ENCODE assay signal across 26 cellular contexts in genomic region chr11:68363771-68364170, GRCh38. TPM values are rescaled to one million over a fixed set of nuclear protein-coding genes. Genes with fewer than 3 reads are reported as not detected.
DNase-seq lines count a peak whose midpoint lies in the region; ATAC-seq, FAIRE-seq and TF ChIP-seq lines count a peak whose summit lies in the region.
"Had no signal": no experiment of that assay in that cellular context is flagged by ENCODE, and none has a peak within 500 bp of the region (broad histone marks: within the 10 kb centered on the region; RNA-seq: fewer than 3 reads in every experiment).

No MANE protein-coding gene starts in this region.

- no peak for ATAC-seq in HepG2
- no peak for ATAC-seq in right lobe of liver
- ATAC-seq in stimulated activated memory B cell treated with anti-CD40 and anti-IgM and Interleukin-4, amounts not matched to agents 10 μg/mL and 1 μg/mL and 100 μg/mL, for 72 hours: peak; percentile 50
- ATAC-seq: A549, GM12878 had no signal

- no TSS peak for BruUV-seq in HepG2 (replicated peaks; lab: Mats Ljungman, UMichigan)

- TF ChIP-seq POLR2A in HepG2 (IDR thresholded peaks at IDR 0.05; ENCODE audit: insufficient read depth in 1 of 2, low read depth in 2 of 2, low read length in 2 of 2) (no peak), right lobe of liver (IDR thresholded peaks at IDR 0.05) (no peak), adrenal gland (IDR thresholded peaks at IDR 0.05) (no peak)

- H3K9me3 Mint-ChIP-seq in glutamatergic neuron (ENCODE audit: unreplicated experiment): peaks cover 1% of the 10 kb centered on the region
- H3K9me3 Mint-ChIP-seq in stimulated activated memory B cell treated with anti-CD40 and anti-IgM and Interleukin-4, amounts not matched to agents 10 μg/mL and 1 μg/mL and 100 μg/mL, for 72 hours: no peaks in the 10 kb centered on the region
- H3K9me3 Mint-ChIP-seq: CD4-positive, alpha-beta T cell; CD8-positive, alpha-beta memory T cell had no signal

- H3K36me3 ChIP-seq in HepG2 (replicated peaks in 1 of 2; ENCODE audit: control insufficient read depth in 1 of 2, insufficient read depth in 2 of 2, low read length in 2 of 2) (peaks cover 42 to 67% of the 10 kb centered on the region in 2 experiments), right lobe of liver (peaks cover 0 to 20% (median 5%) of the 10 kb centered on the region in 4 donors), osteoblast (ENCODE audit: insufficient read depth, low read length) (peaks cover under 1% of the 10 kb centered on the region), adrenal gland (replicated peaks in 1 of 2) (peaks cover 0 to 26% of the 10 kb centered on the region in 2 donors)

- POLR2A ChIA-PET in HepG2 (lab: Yijun Ruan, JAX): no interaction called here

- no peak overlapping the region for H3K27ac Mint-ChIP-seq in glutamatergic neuron (ENCODE audit: unreplicated experiment)
- H3K27ac Mint-ChIP-seq in stimulated activated memory B cell treated with anti-CD40 and anti-IgM and Interleukin-4, amounts not matched to agents 10 μg/mL and 1 μg/mL and 100 μg/mL, for 72 hours: peak overlapping the region; percentile 98
- H3K27ac Mint-ChIP-seq: CD4-positive, alpha-beta T cell; CD8-positive, alpha-beta memory T cell had no signal

- no peak for FAIRE-seq in HepG2 (lab: Jason Lieb, UNC)
- FAIRE-seq: A549, GM12878, GM12892, GM18507 had no signal

- no peak overlapping the region for H3K27ac ChIP-seq in HepG2 (ENCODE audit: extremely low read length, insufficient read depth, low read length)
- H3K27ac ChIP-seq in right lobe of liver: no peak overlapping the region
- H3K27ac ChIP-seq in osteoblast (ENCODE audit: low read depth, low read length): no peak overlapping the region
- no peak overlapping the region for H3K27ac ChIP-seq in adrenal gland
- H3K27ac ChIP-seq: 22Rv1; A549; BLaER1 treated with 17β-estradiol and CSF1 and Interleukin-3, amounts not matched to agents 10 nM and 100 nM; C4-2B had no signal

- in situ Hi-C loops in HepG2 (cut with HindIII; ENCODE audit: extremely low pct_ligation_motif_present, low pct_unique_long_range_greater_than_20kb): no loop called here

- H3K4me3 Mint-ChIP-seq in glutamatergic neuron (ENCODE audit: unreplicated experiment): no peak overlapping the region
- H3K4me3 Mint-ChIP-seq in stimulated activated memory B cell treated with anti-CD40 and anti-IgM and Interleukin-4, amounts not matched to agents 10 μg/mL and 1 μg/mL and 100 μg/mL, for 72 hours: no peak overlapping the region
- H3K4me3 Mint-ChIP-seq: B cell; CD4-positive, alpha-beta T cell; CD8-positive, alpha-beta memory T cell had no signal

- DNase-seq in HepG2 (ENCODE audit: low spot score) (no peak), right lobe of liver (no peak), glutamatergic neuron (peak; percentile 24), osteoblast (ENCODE audit: insufficient read length, low spot score, missing footprints) (peak; percentile 63), adrenal gland (no peak), cerebellum (ENCODE audit: low spot score) (no peak)
- DNase-seq: AML-193; CD4-positive, alpha-beta T cell; CD8-positive, alpha-beta memory T cell; COR-L47; DMS 273 treated with DMSO at 0.1 percent for 48 hours; DMS153; DMS53; DMS79; DND-41; EL; GDM1 had no signal

- H3K4me1 Mint-ChIP-seq in glutamatergic neuron (ENCODE audit: low read depth, unreplicated experiment): peaks cover 2% of the 10 kb centered on the region
- peaks cover 41% of the 10 kb centered on the region for H3K4me1 Mint-ChIP-seq in stimulated activated memory B cell treated with anti-CD40 and anti-IgM and Interleukin-4, amounts not matched to agents 10 μg/mL and 1 μg/mL and 100 μg/mL, for 72 hours
- H3K4me1 Mint-ChIP-seq: CD8-positive, alpha-beta memory T cell had no signal

- H3K79me2 ChIP-seq in HepG2 (ENCODE audit: insufficient read depth, low read length) (no peaks in the 10 kb centered on the region), osteoblast (ENCODE audit: insufficient read depth, low read length) (no peaks in the 10 kb centered on the region)

- no peak for TF ChIP-seq EP300 in HepG2 (IDR thresholded peaks at IDR 0.05; ENCODE audit: low read depth in 2 of 2, low read length in 2 of 2)
- TF ChIP-seq EP300 in HepG2 (CRISPR knock-in tag; IDR thresholded peaks at IDR 0.05; ENCODE audit: borderline replicate concordance): no peak

- H4K20me1 ChIP-seq in HepG2 (ENCODE audit: insufficient read depth, low read length): peaks cover 8% of the 10 kb centered on the region; the same call in 1 of the 2 replicates
- no peaks in the 10 kb centered on the region for H4K20me1 ChIP-seq in osteoblast (ENCODE audit: insufficient read depth, low read length)

- TF ChIP-seq CTCF in HepG2 (CRISPR knock-in tag; IDR thresholded peaks at IDR 0.05) (no peak), right lobe of liver (IDR thresholded peaks at IDR 0.05) (no peak), glutamatergic neuron (IDR thresholded peaks at IDR 0.05; ENCODE audit: partially characterized antibody, unreplicated experiment) (no peak), osteoblast (IDR thresholded peaks at IDR 0.05; ENCODE audit: extremely low read depth, low read depth, low read length) (no peak), adrenal gland (IDR thresholded peaks at IDR 0.05) (no peak)

- no peak for TF ChIP-seq RAD21 in HepG2 (CRISPR knock-in tag; IDR thresholded peaks at IDR 0.05)

- H3K4me1 ChIP-seq in HepG2 (ENCODE audit: insufficient read depth, low read length) (no peaks in the 10 kb centered on the region), right lobe of liver (no peaks in the 10 kb centered on the region), osteoblast (ENCODE audit: insufficient read depth, low read length) (no peaks in the 10 kb centered on the region), adrenal gland (replicated peaks in 1 of 2) (no peaks in the 10 kb centered on the region)
- H3K4me1 ChIP-seq: A549 had no signal

- CTCF ChIA-PET in HepG2 (lab: Yijun Ruan, JAX; ENCODE audit: low intra/inter-chr PET ratio, low total read pairs): no interaction called here

- WGBS in HepG2 (ENCODE audit: low lambda C conversion rate): 98% methylated on average over 20 of the region's 21 CpGs
- 93% methylated on average over 3 of the region's 21 CpGs for whole genome bisulfite sequencing in right lobe of liver (ENCODE audit: insufficient coverage, low coverage, low lambda C conversion rate, missing lambda C conversion rate)
- 88 to 95% (median 94%) methylated on average over 11 to 21 of the region's 21 CpGs for WGBS in adrenal gland, 4 donors

- peaks cover 5% of the 10 kb centered on the region for H3K36me3 Mint-ChIP-seq in glutamatergic neuron (ENCODE audit: unreplicated experiment)
- H3K36me3 Mint-ChIP-seq in stimulated activated memory B cell treated with anti-CD40 and anti-IgM and Interleukin-4, amounts not matched to agents 10 μg/mL and 1 μg/mL and 100 μg/mL, for 72 hours: peaks cover 27% of the 10 kb centered on the region
- H3K36me3 Mint-ChIP-seq: CD8-positive, alpha-beta memory T cell had no signal

- H3K27me3 Mint-ChIP-seq in glutamatergic neuron (ENCODE audit: unreplicated experiment): peaks cover 15% of the 10 kb centered on the region
- no peaks in the 10 kb centered on the region for H3K27me3 Mint-ChIP-seq in stimulated activated memory B cell treated with anti-CD40 and anti-IgM and Interleukin-4, amounts not matched to agents 10 μg/mL and 1 μg/mL and 100 μg/mL, for 72 hours
- H3K27me3 Mint-ChIP-seq: B cell; CD4-positive, alpha-beta T cell; CD8-positive, alpha-beta memory T cell had no signal

- H3K9ac ChIP-seq in HepG2 (ENCODE audit: insufficient read depth, low read depth, low read length): no peak overlapping the region

- H2AFZ ChIP-seq in HepG2 (ENCODE audit: low read length): no peak overlapping the region
- H2AFZ ChIP-seq in osteoblast (ENCODE audit: low read length): no peak overlapping the region

- H3K4me2 ChIP-seq in HepG2 (ENCODE audit: low read depth, low read length) (no peak overlapping the region), osteoblast (ENCODE audit: insufficient read depth, low read length) (no peak overlapping the region)
- H3K4me2 ChIP-seq: A549 had no signal

- H3K27me3 ChIP-seq in HepG2 (ENCODE audit: control insufficient read depth in 1 of 2, insufficient read depth in 2 of 2, low read length in 2 of 2) (no peaks in the 10 kb centered on the region), right lobe of liver (no peaks in the 10 kb centered on the region), osteoblast (ENCODE audit: insufficient read depth, low read length) (no peaks in the 10 kb centered on the region), adrenal gland (no peaks in the 10 kb centered on the region)
- H3K27me3 ChIP-seq: BLaER1 treated with 17β-estradiol and CSF1 and Interleukin-3, amounts not matched to agents 10 nM and 100 nM had no signal

- H3K9me3 ChIP-seq in HepG2 (ENCODE audit: low read length) (no peaks in the 10 kb centered on the region), right lobe of liver (no peaks in the 10 kb centered on the region), osteoblast (ENCODE audit: low read depth, low read length) (no peaks in the 10 kb centered on the region), adrenal gland (replicated peaks in 1 of 3) (no peaks in the 10 kb centered on the region)

- intact Hi-C loops in HepG2 (cut with micrococcal nuclease; ENCODE audit: unreplicated experiment) (no loop called here), right lobe of liver (cut with DNase I) (no loop called here), adrenal gland (cut with DNase I) (no loop called here)

- H3K4me3 ChIP-seq in HepG2 (replicated peaks in 1 of 3; ENCODE audit: insufficient read depth in 1 of 3, low read depth in 2 of 3, low read length in 3 of 3) (no peak overlapping the region), right lobe of liver (no peak overlapping the region), osteoblast (ENCODE audit: insufficient read depth, low read length) (no peak overlapping the region), adrenal gland (no peak overlapping the region)
- H3K4me3 ChIP-seq: A549; BLaER1 treated with 17β-estradiol and CSF1 and Interleukin-3, amounts not matched to agents 10 nM and 100 nM; GM12878 had no signal

RNA-seq across cellular contexts. Expression of gene LRP5, which starts 51.4 kb away (rescaled TPM):
- 23.6 and 40.4 TPM in 2 replicates for total RNA-seq in HepG2 (2016; rRNA removed; fragmentation: Illumina TruSeq; extraction: Trizol)
- total RNA-seq in HepG2 (2016; cell fraction: cytosol; rRNA removed; fragmentation: Illumina TruSeq; extraction: Trizol; ENCODE audit: low read depth): 19.7 and 22.6 TPM in 2 replicates
- 17.6 and 41.1 TPM in 2 replicates for total RNA-seq in HepG2 (2016; cell fraction: insoluble cytoplasmic fraction; rRNA removed; fragmentation: Illumina TruSeq; extraction: Trizol)
- total RNA-seq in HepG2 (2016; cell fraction: membrane; rRNA removed; fragmentation: Illumina TruSeq; extraction: Trizol): 27.9 and 29.7 TPM in 2 replicates
- total RNA-seq in HepG2 (2016; cell fraction: nucleus; rRNA removed; fragmentation: Illumina TruSeq; extraction: Trizol): 50.9 and 60.6 TPM in 2 replicates
- 64.0 and 83.4 TPM in 2 replicates for polyA plus RNA-seq in HepG2 (2011; rRNA removed)
- polyA plus RNA-seq in HepG2 (2011; cell fraction: cytosol; rRNA removed): 37.9 and 59.3 TPM in 2 replicates
- 131 and 158 TPM in 2 replicates for polyA plus RNA-seq in HepG2 (2011; cell fraction: nucleus; rRNA removed)
- polyA plus RNA-seq in HepG2 (2012): 80.7 and 119 TPM in 2 replicates
- 10.8 and 12.1 TPM in 2 replicates for polyA plus RNA-seq in HepG2 (2016; cell fraction: cytosol; fragmentation: Illumina TruSeq; extraction: Trizol; ENCODE audit: low read depth)
- polyA plus RNA-seq in HepG2 (2016; cell fraction: insoluble cytoplasmic fraction; fragmentation: Illumina TruSeq; extraction: Trizol; ENCODE audit: low read depth): 25.6 and 36.8 TPM in 2 replicates
- 20.7 and 25.9 TPM in 2 replicates for polyA plus RNA-seq in HepG2 (2016; cell fraction: membrane; fragmentation: Illumina TruSeq; extraction: Trizol; ENCODE audit: low read depth)
- polyA plus RNA-seq in HepG2 (2016; cell fraction: nucleus; fragmentation: Illumina TruSeq; extraction: Trizol; ENCODE audit: insufficient read depth, low read depth): 130 and 133 TPM in 2 replicates
- polyA minus RNA-seq in HepG2 (2011; rRNA and poly(A)+ RNA removed; ENCODE audit: low replicate concordance): 49.7 and 219 TPM in 2 replicates
- polyA minus RNA-seq in HepG2 (2011; cell fraction: cytosol; rRNA and poly(A)+ RNA removed): 75.4 and 75.5 TPM in 2 replicates
- 58.3 and 59.0 TPM in 2 replicates for polyA minus RNA-seq in HepG2 (2011; cell fraction: nucleus; rRNA and poly(A)+ RNA removed)
- total RNA-seq in right lobe of liver: 100 to 1,000 TPM in 2 of 6 experiments, 10 to 100 TPM in 4; 74.4 to 120 (median 88.2) TPM
- 17.4 TPM for total RNA-seq in glutamatergic neuron (ENCODE audit: unreplicated experiment)
- total RNA-seq in osteoblast: 16.3 and 18.6 TPM in 2 replicates
- 100 to 1,000 TPM in 1 of 8 donors, 10 to 100 TPM in 7; 45.3 to 277 (median 75.8) TPM for total RNA-seq in adrenal gland
- 100 to 1,000 TPM in 2 of 3 donors, 10 to 100 TPM in 1; 14.2 to 104 (median 104) TPM for polyA plus RNA-seq in adrenal gland
- 15.7 TPM for total RNA-seq in cerebellum

Comparison
In these comparisons a context has a peak if more than half of its experiments do, and no peak if none do; other contexts are left out.
1. DNase-seq: peak in glutamatergic neuron (single experiment) and osteoblast (single experiment); none in HepG2 (single experiment), right lobe of liver (0 of 3), adrenal gland (0 of 7) and cerebellum (single experiment).